ENCODE assay signal across 29 cellular contexts in genomic region chr7:71865169-71865568, GRCh38.
"Had no signal": no experiment of that assay in that cellular context is flagged by ENCODE, and none has a peak within 500 bp of the region (broad histone marks: within the 10 kb centered on the region; RNA-seq: fewer than 3 reads in every experiment).

No MANE protein-coding gene starts in this region.

- ATAC-seq: naive thymus-derived CD8-positive, alpha-beta T cell; natural killer cell treated with Interleukin-12 subunit alpha and Interleukin-12 subunit beta and Interleukin-15 and Interleukin-18, amount 100 ng/mL, for 72 hours; psoas muscle; right cardiac atrium; right lobe of liver; stimulated activated effector memory CD8-positive, alpha-beta T cell treated with anti-CD3 and anti-CD28 coated beads, Interleukin-12 subunit alpha, Interleukin-12 subunit beta, amount 100 ng/mL, for 72 hours; stimulated activated naive B cell treated with anti-CD40 and anti-IgM and Interleukin-4, amounts not matched to agents 10 μg/mL and 1 μg/mL and 100 μg/mL, for 72 hours had no signal

- H3K9me3 Mint-ChIP-seq: neural crest cell had no signal

- H3K9me3 ChIP-seq: ovary, psoas muscle, right lobe of liver, thoracic aorta, thyroid gland, upper lobe of left lung, vagina had no signal

- H3K79me2 ChIP-seq: parathyroid adenoma had no signal

- H3K4me1 ChIP-seq: parathyroid adenoma, psoas muscle, right lobe of liver, sigmoid colon, stomach, thyroid gland, tibial nerve, upper lobe of left lung, vagina had no signal

- H3K4me1 Mint-ChIP-seq: naive thymus-derived CD8-positive, alpha-beta T cell; neural crest cell; stimulated activated effector memory CD8-positive, alpha-beta T cell treated with anti-CD3 and anti-CD28 coated beads, Interleukin-12 subunit alpha, Interleukin-12 subunit beta, amount 100 ng/mL, for 72 hours; stimulated activated naive B cell treated with anti-CD40 and anti-IgM and Interleukin-4, amounts not matched to agents 10 μg/mL and 1 μg/mL and 100 μg/mL, for 72 hours had no signal

- H3K27me3 ChIP-seq: ovary, right lobe of liver, sigmoid colon, stomach, thyroid gland, tibial nerve, upper lobe of left lung, vagina had no signal

- H3K9ac ChIP-seq: parathyroid adenoma had no signal

- H3K36me3 ChIP-seq: ovary, right lobe of liver, sigmoid colon, stomach, thoracic aorta, thyroid gland, tibial nerve, upper lobe of left lung, vagina had no signal

- H3K27ac ChIP-seq: ovary, parathyroid adenoma, psoas muscle, right lobe of liver, sigmoid colon, stomach, thoracic aorta, thyroid gland, tibial nerve, upper lobe of left lung, vagina had no signal

- H2AFZ ChIP-seq: parathyroid adenoma had no signal

- DNase-seq: naive thymus-derived CD8-positive, alpha-beta T cell; nephron progenitor cell; occipital lobe; ovary; posterior cingulate gyrus; psoas muscle; right cardiac atrium; right lobe of liver; sigmoid colon; small intestine; stimulated activated CD4-positive, alpha-beta T cell treated with anti-CD3 and anti-CD28 coated beads, Interleukin-15, amount 100 ng/mL, for 24 hours; stimulated activated CD4-positive, alpha-beta T cell treated with anti-CD3 and anti-CD28 coated beads, Interleukin-2, amount 100 ng/mL, for 24 hours; stimulated activated CD4-positive, alpha-beta T cell treated with anti-CD3 and anti-CD28 coated beads, Interleukin-2, amount 100 ng/mL, for 48 hours; stimulated activated CD4-positive, alpha-beta T cell treated with anti-CD3 and anti-CD28 coated beads, Interleukin-4, amount 100 ng/mL, for 24 hours; stimulated activated naive B cell treated with anti-CD40 and anti-IgM and Interleukin-4, amounts not matched to agents 10 μg/mL and 1 μg/mL and 100 μg/mL, for 72 hours; stimulated activated naive CD4-positive, alpha-beta T cell treated with Interleukin-2 at 50 U/mL for 16 hours; stomach; thyroid gland; trophoblast cell; upper lobe of left lung had no signal

- H3K4me3 ChIP-seq: ovary, psoas muscle, right lobe of liver, sigmoid colon, stomach, thoracic aorta, thyroid gland, tibial nerve, upper lobe of left lung, vagina had no signal

- H3K27ac Mint-ChIP-seq: naive thymus-derived CD8-positive, alpha-beta T cell; natural killer cell treated with Interleukin-12 subunit alpha and Interleukin-12 subunit beta and Interleukin-15 and Interleukin-18, amount 100 ng/mL, for 72 hours; progenitor cell of endocrine pancreas; stimulated activated effector memory CD8-positive, alpha-beta T cell treated with anti-CD3 and anti-CD28 coated beads, Interleukin-12 subunit alpha, Interleukin-12 subunit beta, amount 100 ng/mL, for 72 hours; stimulated activated naive CD8-positive, alpha-beta T cell treated with anti-CD3 and anti-CD28 coated beads, Interleukin-15, Interleukin-2, amounts not matched to agents 100 ng/mL and 50 ng/mL, for 24 hours had no signal

- H3K27me3 Mint-ChIP-seq: natural killer cell treated with Interleukin-12 subunit alpha and Interleukin-12 subunit beta and Interleukin-15 and Interleukin-18, amount 100 ng/mL, for 72 hours; stimulated activated naive B cell treated with anti-CD40 and anti-IgM and Interleukin-4, amounts not matched to agents 10 μg/mL and 1 μg/mL and 100 μg/mL, for 72 hours; stimulated activated naive CD8-positive, alpha-beta T cell treated with anti-CD3 and anti-CD28 coated beads, Interleukin-15, Interleukin-2, amounts not matched to agents 100 ng/mL and 50 ng/mL, for 24 hours had no signal

- H3K36me3 Mint-ChIP-seq: natural killer cell treated with Interleukin-12 subunit alpha and Interleukin-12 subunit beta and Interleukin-15 and Interleukin-18, amount 100 ng/mL, for 72 hours; stimulated activated effector memory CD8-positive, alpha-beta T cell treated with anti-CD3 and anti-CD28 coated beads, Interleukin-12 subunit alpha, Interleukin-12 subunit beta, amount 100 ng/mL, for 72 hours; stimulated activated naive B cell treated with anti-CD40 and anti-IgM and Interleukin-4, amounts not matched to agents 10 μg/mL and 1 μg/mL and 100 μg/mL, for 72 hours had no signal

- H3K4me3 Mint-ChIP-seq: naive thymus-derived CD8-positive, alpha-beta T cell; natural killer cell treated with Interleukin-12 subunit alpha and Interleukin-12 subunit beta and Interleukin-15 and Interleukin-18, amount 100 ng/mL, for 72 hours; nephron progenitor cell; neural crest cell; stimulated activated effector memory CD8-positive, alpha-beta T cell treated with anti-CD3 and anti-CD28 coated beads, Interleukin-12 subunit alpha, Interleukin-12 subunit beta, amount 100 ng/mL, for 72 hours; stimulated activated naive B cell treated with anti-CD40 and anti-IgM and Interleukin-4, amounts not matched to agents 10 μg/mL and 1 μg/mL and 100 μg/mL, for 72 hours; stimulated activated naive CD8-positive, alpha-beta T cell treated with anti-CD3 and anti-CD28 coated beads, Interleukin-15, Interleukin-2, amounts not matched to agents 100 ng/mL and 50 ng/mL, for 24 hours had no signal
